ENCODE assay signal across 2 cellular contexts in genomic region chr9:132381966-132382541, GRCh38.
TF ChIP-seq lines count a peak whose summit lies in the region.

No MANE protein-coding gene starts in this region.

TF ChIP-seq in liver, 16 proteins besides CTCF, POLR2A, EP300 and RAD21:
- TF ChIP-seq GABPA (IDR thresholded peaks at IDR 0.05 in 1 of 2, conservative IDR thresholded peaks at IDR 0.05 in 1 of 2) (no peak), YY1 (IDR thresholded peaks at IDR 0.05) (peak; percentile 34), TAF1 (conservative IDR thresholded peaks at IDR 0.05) (no peak)

TF ChIP-seq in HepG2, 621 proteins besides CTCF, POLR2A, EP300 and RAD21:
- TF ChIP-seq, protein P1, sequence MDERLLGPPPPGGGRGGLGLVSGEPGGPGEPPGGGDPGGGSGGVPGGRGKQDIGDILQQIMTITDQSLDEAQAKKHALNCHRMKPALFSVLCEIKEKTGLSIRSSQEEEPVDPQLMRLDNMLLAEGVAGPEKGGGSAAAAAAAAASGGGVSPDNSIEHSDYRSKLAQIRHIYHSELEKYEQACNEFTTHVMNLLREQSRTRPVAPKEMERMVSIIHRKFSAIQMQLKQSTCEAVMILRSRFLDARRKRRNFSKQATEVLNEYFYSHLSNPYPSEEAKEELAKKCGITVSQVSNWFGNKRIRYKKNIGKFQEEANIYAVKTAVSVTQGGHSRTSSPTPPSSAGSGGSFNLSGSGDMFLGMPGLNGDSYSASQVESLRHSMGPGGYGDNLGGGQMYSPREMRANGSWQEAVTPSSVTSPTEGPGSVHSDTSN (CRISPR knock-in tag; IDR thresholded peaks at IDR 0.05): no peak
- no peak for TF ChIP-seq KAT7 (CRISPR knock-in tag; IDR thresholded peaks at IDR 0.05; ENCODE audit: borderline replicate concordance)
- no peak for TF ChIP-seq ATAD3A (CRISPR knock-in tag; IDR thresholded peaks at IDR 0.05)
- TF ChIP-seq, protein P2, sequence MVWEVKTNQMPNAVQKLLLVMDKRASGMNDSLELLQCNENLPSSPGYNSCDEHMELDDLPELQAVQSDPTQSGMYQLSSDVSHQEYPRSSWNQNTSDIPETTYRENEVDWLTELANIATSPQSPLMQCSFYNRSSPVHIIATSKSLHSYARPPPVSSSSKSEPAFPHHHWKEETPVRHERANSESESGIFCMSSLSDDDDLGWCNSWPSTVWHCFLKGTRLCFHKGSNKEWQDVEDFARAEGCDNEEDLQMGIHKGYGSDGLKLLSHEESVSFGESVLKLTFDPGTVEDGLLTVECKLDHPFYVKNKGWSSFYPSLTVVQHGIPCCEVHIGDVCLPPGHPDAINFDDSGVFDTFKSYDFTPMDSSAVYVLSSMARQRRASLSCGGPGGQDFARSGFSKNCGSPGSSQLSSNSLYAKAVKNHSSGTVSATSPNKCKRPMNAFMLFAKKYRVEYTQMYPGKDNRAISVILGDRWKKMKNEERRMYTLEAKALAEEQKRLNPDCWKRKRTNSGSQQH (CRISPR knock-in tag; IDR thresholded peaks at IDR 0.05; ENCODE audit: low read depth): no peak
- TF ChIP-seq ZNF710 (CRISPR knock-in tag; IDR thresholded peaks at IDR 0.05; ENCODE audit: borderline replicate concordance): no peak
- no peak for TF ChIP-seq ZNF614 (CRISPR knock-in tag; IDR thresholded peaks at IDR 0.05; ENCODE audit: borderline replicate concordance)
- TF ChIP-seq ARID2 (CRISPR knock-in tag; IDR thresholded peaks at IDR 0.05; ENCODE audit: borderline replicate concordance): no peak
- no peak for TF ChIP-seq NFE2L1 (CRISPR knock-in tag; IDR thresholded peaks at IDR 0.05; ENCODE audit: borderline replicate concordance)
- no peak for TF ChIP-seq SKIL (CRISPR knock-in tag; IDR thresholded peaks at IDR 0.05; ENCODE audit: borderline replicate concordance)
- no peak for TF ChIP-seq SUZ12 (IDR thresholded peaks at IDR 0.05; ENCODE audit: low read depth, low read length)
- no peak for TF ChIP-seq KLF6 (CRISPR knock-in tag; IDR thresholded peaks at IDR 0.05)
- TF ChIP-seq ZNF335 (CRISPR knock-in tag; IDR thresholded peaks at IDR 0.05): no peak
- TF ChIP-seq, protein P3, sequence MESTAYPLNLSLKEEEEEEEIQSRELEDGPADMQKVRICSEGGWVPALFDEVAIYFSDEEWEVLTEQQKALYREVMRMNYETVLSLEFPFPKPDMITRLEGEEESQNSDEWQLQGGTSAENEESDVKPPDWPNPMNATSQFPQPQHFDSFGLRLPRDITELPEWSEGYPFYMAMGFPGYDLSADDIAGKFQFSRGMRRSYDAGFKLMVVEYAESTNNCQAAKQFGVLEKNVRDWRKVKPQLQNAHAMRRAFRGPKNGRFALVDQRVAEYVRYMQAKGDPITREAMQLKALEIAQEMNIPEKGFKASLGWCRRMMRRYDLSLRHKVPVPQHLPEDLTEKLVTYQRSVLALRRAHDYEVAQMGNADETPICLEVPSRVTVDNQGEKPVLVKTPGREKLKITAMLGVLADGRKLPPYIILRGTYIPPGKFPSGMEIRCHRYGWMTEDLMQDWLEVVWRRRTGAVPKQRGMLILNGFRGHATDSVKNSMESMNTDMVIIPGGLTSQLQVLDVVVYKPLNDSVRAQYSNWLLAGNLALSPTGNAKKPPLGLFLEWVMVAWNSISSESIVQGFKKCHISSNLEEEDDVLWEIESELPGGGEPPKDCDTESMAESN (CRISPR knock-in tag; conservative IDR thresholded peaks at IDR 0.05): no peak
- TF ChIP-seq ZSCAN9 (CRISPR knock-in tag; IDR thresholded peaks at IDR 0.05; ENCODE audit: borderline replicate concordance): no peak
- no peak for TF ChIP-seq ZNF468 (CRISPR knock-in tag; IDR thresholded peaks at IDR 0.05)
